Comparison of ENCODE assay signal across 1 cellular context in genomic region chr3:40309439-40309924, GRCh38.
TF ChIP-seq lines count a peak whose summit lies in the region.

Gene EIF1B, plus strand, starts transcription at chr3:40309707. Its CDS starts 235 bp downstream, at chr3:40309942.

TF ChIP-seq in HepG2, 621 proteins besides CTCF, POLR2A, EP300 and RAD21 (continued from another document and continues in another):
- TF ChIP-seq TFAP4 (IDR thresholded peaks at IDR 0.05; ENCODE audit: borderline replicate concordance, low read depth) (no peak), ZNF7 (CRISPR knock-in tag; IDR thresholded peaks at IDR 0.05) (no peak), ZNF678 (CRISPR knock-in tag; IDR thresholded peaks at IDR 0.05) (no peak), GPN1 (CRISPR knock-in tag; IDR thresholded peaks at IDR 0.05; ENCODE audit: borderline replicate concordance) (no peak), USF2 (IDR thresholded peaks at IDR 0.05; ENCODE audit: low read depth, low read length) (peak; percentile 93), USF2 (CRISPR knock-in tag; IDR thresholded peaks at IDR 0.05; ENCODE audit: borderline replicate concordance) (peak; percentile 97; the same call in 1 of the 2 replicates), ZNF333 (CRISPR knock-in tag; IDR thresholded peaks at IDR 0.05; ENCODE audit: borderline replicate concordance) (0 out of 2 replicates have a peak, but pooled peaks have one; percentile 50), SRSF4 (IDR thresholded peaks at IDR 0.05; ENCODE audit: low read depth, low read length, poor library complexity, severe bottlenecking) (no peak), ZNF292 (CRISPR knock-in tag; IDR thresholded peaks at IDR 0.05; ENCODE audit: borderline replicate concordance, low read depth) (no peak), ELF3 (CRISPR knock-in tag; IDR thresholded peaks at IDR 0.05) (peak; percentile 92), ATF1 (CRISPR knock-in tag; IDR thresholded peaks at IDR 0.05) (peak; percentile 37; the same call in 1 of the 2 replicates), PLSCR1 (CRISPR knock-in tag; IDR thresholded peaks at IDR 0.05; ENCODE audit: borderline replicate concordance) (peak; percentile 23; the same call in 1 of the 2 replicates), MTERF4 (CRISPR knock-in tag; IDR thresholded peaks at IDR 0.05) (no peak), TBP (CRISPR knock-in tag; IDR thresholded peaks at IDR 0.05) (no peak), E2F1 (CRISPR knock-in tag; IDR thresholded peaks at IDR 0.05) (peak; percentile 64), ZBTB44 (CRISPR knock-in tag; IDR thresholded peaks at IDR 0.05) (0 out of 2 replicates have a peak, but pooled peaks have one; percentile 65), ARID3A (IDR thresholded peaks at IDR 0.05; ENCODE audit: low read depth, low read length) (peak; percentile 66), CREBL2 (CRISPR knock-in tag; IDR thresholded peaks at IDR 0.05; ENCODE audit: borderline replicate concordance) (no peak), ZNF672 (CRISPR knock-in tag; IDR thresholded peaks at IDR 0.05) (no peak), TBL1XR1 (IDR thresholded peaks at IDR 0.05; ENCODE audit: borderline replicate concordance, low read length, partially characterized antibody) (no peak), NFATC3 (CRISPR knock-in tag; IDR thresholded peaks at IDR 0.05) (no peak), CEBPG (CRISPR knock-in tag; IDR thresholded peaks at IDR 0.05) (no peak), ZNF567 (CRISPR knock-in tag; IDR thresholded peaks at IDR 0.05; ENCODE audit: borderline replicate concordance) (no peak), HNRNPUL1 (IDR thresholded peaks at IDR 0.05; ENCODE audit: low read depth, low read length) (peak; percentile 76), SMAD9 (CRISPR knock-in tag; IDR thresholded peaks at IDR 0.05) (no peak), NFIC (IDR thresholded peaks at IDR 0.05; ENCODE audit: low read length) (peak; percentile 38; the same call in 1 of the 2 replicates), SCMH1 (CRISPR knock-in tag; IDR thresholded peaks at IDR 0.05; ENCODE audit: borderline replicate concordance) (no peak), CHCHD3 (CRISPR knock-in tag; IDR thresholded peaks at IDR 0.05) (no peak), SP5 (CRISPR knock-in tag; IDR thresholded peaks at IDR 0.05; ENCODE audit: borderline replicate concordance, low read depth) (no peak; the same call in 1 of the 2 replicates), JARID2 (CRISPR knock-in tag; IDR thresholded peaks at IDR 0.05; ENCODE audit: insufficient replicate concordance) (no peak), YY1 (IDR thresholded peaks at IDR 0.05; ENCODE audit: insufficient read depth, insufficient replicate concordance, low read depth, low read length) (peak; percentile 97), KDM5A (IDR thresholded peaks at IDR 0.05; ENCODE audit: borderline replicate concordance, low read length) (no peak; the same call in 1 of the 2 replicates), IKZF1 (IDR thresholded peaks at IDR 0.05) (no peak), FOXP4 (CRISPR knock-in tag; IDR thresholded peaks at IDR 0.05) (no peak; the same call in none of the 2 replicates), ZNF790 (CRISPR knock-in tag; IDR thresholded peaks at IDR 0.05; ENCODE audit: borderline replicate concordance) (no peak; the same call in 1 of the 2 replicates), ZNF530 (CRISPR knock-in tag; IDR thresholded peaks at IDR 0.05; ENCODE audit: low read depth) (no peak), U2AF2 (IDR thresholded peaks at IDR 0.05; ENCODE audit: low read depth, low read length) (no peak), AFF4 (CRISPR knock-in tag; IDR thresholded peaks at IDR 0.05) (no peak), REXO4 (CRISPR knock-in tag; IDR thresholded peaks at IDR 0.05; ENCODE audit: borderline replicate concordance) (no peak), ZNF616 (CRISPR knock-in tag; IDR thresholded peaks at IDR 0.05; ENCODE audit: low read depth) (no peak; the same call in 1 of the 2 replicates), JUN (CRISPR knock-in tag; IDR thresholded peaks at IDR 0.05) (no peak), ZBTB8A (CRISPR knock-in tag; IDR thresholded peaks at IDR 0.05; ENCODE audit: borderline replicate concordance, low read depth) (no peak), SNAI1 (CRISPR knock-in tag; IDR thresholded peaks at IDR 0.05; ENCODE audit: borderline replicate concordance) (no peak), CREM (IDR thresholded peaks at IDR 0.05) (peak; percentile 89), CREM (CRISPR knock-in tag; IDR thresholded peaks at IDR 0.05) (no peak), ZNF230 (CRISPR knock-in tag; IDR thresholded peaks at IDR 0.05) (no peak), ZBTB10 (CRISPR knock-in tag; IDR thresholded peaks at IDR 0.05; ENCODE audit: borderline replicate concordance) (no peak; the same call in 1 of the 2 replicates)
